In the genomic region with DNA sequence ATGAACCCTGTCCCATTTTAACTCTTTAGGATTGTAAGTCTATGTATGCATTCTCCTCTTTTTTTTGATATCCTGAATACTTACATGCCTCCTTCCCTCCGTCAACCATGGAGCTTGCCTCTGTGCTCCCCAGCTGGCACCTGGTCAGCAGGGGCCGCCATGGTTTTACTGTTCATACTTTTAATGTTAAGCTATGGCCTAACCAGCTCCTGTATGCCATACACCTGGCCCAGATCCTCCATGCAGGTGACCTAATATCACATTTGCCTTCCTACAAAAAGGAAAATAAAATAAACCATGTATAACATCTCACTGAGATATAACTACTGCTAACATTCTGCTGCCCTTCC, we compare ENCODE assay signal across 15 cellular contexts.
DNase-seq lines count a peak whose midpoint lies in the region; ATAC-seq, FAIRE-seq and TF ChIP-seq lines count a peak whose summit lies in the region.
"Had no signal": no experiment of that assay in that cellular context is flagged by ENCODE, and none has a peak within 500 bp of the region (broad histone marks: within the 10 kb centered on the region; RNA-seq: fewer than 3 reads in every experiment).

No MANE protein-coding gene starts in this region.

- no peak overlapping the region for H3K4ac ChIP-seq in mesendoderm (ENCODE audit: low read depth, low read length)

- H2BK15ac ChIP-seq in mesendoderm (replicated peaks; ENCODE audit: low read depth): no peak overlapping the region

- ATAC-seq in K562: 0 out of 3 replicates have a peak, but pooled peaks have one; percentile 30
- no peak for ATAC-seq in HG03457 (IDR thresholded peaks at IDR 0.05; ENCODE audit: unreplicated experiment)

- H3K9me1 ChIP-seq in K562 (ENCODE audit: control insufficient read depth, insufficient read depth, low read length): no peaks in the 10 kb centered on the region

- no peak overlapping the region for H4K5ac ChIP-seq in mesendoderm (ENCODE audit: low read length)

- H3K9me2 ChIP-seq in Loucy (replicated peaks; ENCODE audit: low read depth, low read length): no peaks in the 10 kb centered on the region

- H3K27ac ChIP-seq in K562 (ENCODE audit: extremely low read depth, low read depth, low read length) (no peak overlapping the region), mesendoderm (ENCODE audit: low read depth, low read length) (no peak overlapping the region), suprapubic skin (no peak overlapping the region)
- H3K27ac ChIP-seq: 22Rv1, skin epidermis, transverse colon had no signal

- no peak overlapping the region for H3K18ac ChIP-seq in mesendoderm (ENCODE audit: low read length)

- FAIRE-seq in K562 (lab: Jason Lieb, UNC): no peak
- FAIRE-seq: GM19239 had no signal

- BruUV-seq in K562 (replicated peaks; lab: Mats Ljungman, UMichigan): no TSS peak

- no peak overlapping the region for H4K8ac ChIP-seq in mesendoderm (ENCODE audit: low read depth, low read length)

- H3F3A ChIP-seq in Loucy (ENCODE audit: low read depth): no peaks in the 10 kb centered on the region

- no peak for TF ChIP-seq POLR2A in K562 (conservative IDR thresholded peaks at IDR 0.05)
- no peak for TF ChIP-seq POLR2A in suprapubic skin (IDR thresholded peaks at IDR 0.05)

- WGBS in K562 (ENCODE audit: insufficient coverage, low coverage, missing lambda C conversion rate): 63% methylated on average over 2 of the region's 2 CpGs
- no CpG with 5 or more reads among the region's 2 CpGs for WGBS in mesendoderm (ENCODE audit: extremely low coverage, insufficient coverage, low lambda C conversion rate)
- WGBS in suprapubic skin: 96% methylated on average over 2 of the region's 2 CpGs

- DNase-seq in DMS53 (lab: John Stamatoyannopoulos, UW) (peak; percentile 3), DMS53 treated with DMSO at 0.1 percent for 48 hours (lab: John Stamatoyannopoulos, UW; ENCODE audit: unreplicated experiment) (no peak), K562 (ENCODE audit: extremely low read depth in 1 of 4, low spot score in 3 of 4) (peak in 1 of 4 experiments; percentile 29), mesendoderm (peak; percentile 23), suprapubic skin (ENCODE audit: low spot score in 2 of 2) (no peak), DMS 273 (lab: John Stamatoyannopoulos, UW; ENCODE audit: unreplicated experiment) (no peak)
- DNase-seq: activated effector memory CD4-positive, alpha-beta T cell treated with Interleukin-2 at 50 U/mL for 16 hours; kidney glomerular epithelial cell; nucleus accumbens; transverse colon had no signal

- H3K4me3 ChIP-seq in Loucy (ENCODE audit: low read length, poor library complexity, severe bottlenecking) (no peak overlapping the region), K562 (no peak overlapping the region), mesendoderm (ENCODE audit: low read length) (no peak overlapping the region), suprapubic skin (no peak overlapping the region)
- H3K4me3 ChIP-seq: skin epidermis, transverse colon had no signal

- H3K27me3 ChIP-seq in Loucy (ENCODE audit: insufficient read depth, low read length, poor library complexity, severe bottlenecking) (no peaks in the 10 kb centered on the region), K562 (ENCODE audit: control insufficient read depth in 2 of 2, insufficient read depth in 2 of 2, low read length in 2 of 2) (no peaks in the 10 kb centered on the region), mesendoderm (ENCODE audit: insufficient read depth, low read length, poor library complexity) (no peaks in the 10 kb centered on the region), suprapubic skin (no peaks in the 10 kb centered on the region)
- H3K27me3 ChIP-seq: transverse colon had no signal

- H3K79me2 ChIP-seq in Loucy (ENCODE audit: insufficient read depth, low read length) (no peaks in the 10 kb centered on the region), K562 (ENCODE audit: control insufficient read depth, insufficient read depth, low read length) (no peaks in the 10 kb centered on the region; the same call in 2 of the 3 replicates), mesendoderm (ENCODE audit: control insufficient read depth, insufficient read depth, low read length) (no peaks in the 10 kb centered on the region)

- CTCF ChIA-PET in K562 (lab: Yijun Ruan, JAX; ENCODE audit: low intra/inter-chr PET ratio): no interaction called here

- POLR2A ChIA-PET in K562 (lab: Yijun Ruan, JAX): interaction anchor here (0.6 to 1.4 kb wide), 5 partner anchors 9 to 226 kb away, joined by 3 to 4 read pairs (median 4); no protein-coding TSS in a partner anchor

- TF ChIP-seq CTCF in Loucy (conservative IDR thresholded peaks at IDR 0.05; ENCODE audit: low read length) (peak; percentile 55), K562 (IDR thresholded peaks at IDR 0.05 in 2 of 3, conservative IDR thresholded peaks at IDR 0.05 in 1 of 3; ENCODE audit: insufficient read depth in 2 of 3, low read depth in 1 of 3, low read length in 3 of 3) (peak; percentile 15 to 29 (median 21); a peak in 1 of 6 replicates), suprapubic skin (IDR thresholded peaks at IDR 0.05) (no peak)

- H2BK120ac ChIP-seq in mesendoderm (ENCODE audit: low read depth, low read length): no peak overlapping the region

- TF ChIP-seq EP300 in K562 (IDR thresholded peaks at IDR 0.05; ENCODE audit: low read length): no peak
- no peak for TF ChIP-seq EP300 in suprapubic skin (IDR thresholded peaks at IDR 0.05)

- H2AK5ac ChIP-seq in mesendoderm (ENCODE audit: low read length): no peak overlapping the region

- H3K23ac ChIP-seq in mesendoderm (ENCODE audit: low read length): no peak overlapping the region

- in situ Hi-C loops in K562 (cut with MboI): no loop called here

- no peak overlapping the region for H2BK5ac ChIP-seq in mesendoderm (ENCODE audit: low read length)

- H3K36me3 ChIP-seq in Loucy (ENCODE audit: insufficient read depth, low read length) (no peaks in the 10 kb centered on the region), K562 (ENCODE audit: control insufficient read depth, insufficient read depth, low read length) (no peaks in the 10 kb centered on the region; the same call in 2 of the 3 replicates), mesendoderm (ENCODE audit: control insufficient read depth, insufficient read depth, low read length) (no peaks in the 10 kb centered on the region), suprapubic skin (no peaks in the 10 kb centered on the region)
- H3K36me3 ChIP-seq: transverse colon had no signal

- no peak overlapping the region for H3K56ac ChIP-seq in mesendoderm (ENCODE audit: low read length)

- H2AFZ ChIP-seq in Loucy (ENCODE audit: low read length): no peak overlapping the region
- no peak overlapping the region for H2AFZ ChIP-seq in K562 (ENCODE audit: low read depth, low read length)

- H3K9me3 ChIP-seq in Loucy (ENCODE audit: insufficient read depth, low read depth, low read length): no peaks in the 10 kb centered on the region
- no peaks in the 10 kb centered on the region for H3K9me3 ChIP-seq in K562 (replicated peaks; ENCODE audit: control insufficient read depth, insufficient read depth, low read depth, low read length)
- no peaks in the 10 kb centered on the region for H3K9me3 ChIP-seq in suprapubic skin
- H3K9me3 ChIP-seq: transverse colon had no signal

- H4K20me1 ChIP-seq in Loucy (ENCODE audit: insufficient read depth, low read length, poor library complexity, severe bottlenecking): no peaks in the 10 kb centered on the region
- H4K20me1 ChIP-seq in K562 (replicated peaks; ENCODE audit: control insufficient read depth, insufficient read depth, low read length): no peaks in the 10 kb centered on the region

- H3K4me2 ChIP-seq in Loucy (ENCODE audit: low read depth, low read length, poor library complexity, severe bottlenecking) (no peak overlapping the region), K562 (ENCODE audit: insufficient read depth, low read length) (no peak overlapping the region), mesendoderm (ENCODE audit: low read length) (no peak overlapping the region)

- H3K4me1 ChIP-seq in Loucy (ENCODE audit: insufficient read depth, low read length, poor library complexity, severe bottlenecking): peaks cover 21% of the 10 kb centered on the region
- H3K4me1 ChIP-seq in K562 (replicated peaks in 1 of 2; ENCODE audit: control insufficient read depth in 2 of 2, insufficient read depth in 2 of 2, low read length in 2 of 2): peaks cover 15 to 43% of the 10 kb centered on the region in 2 experiments
- H3K4me1 ChIP-seq in mesendoderm (ENCODE audit: control insufficient read depth, low read depth, low read length): peaks cover 4% of the 10 kb centered on the region
- no peaks in the 10 kb centered on the region for H3K4me1 ChIP-seq in suprapubic skin

- no peaks in the 10 kb centered on the region for H3K79me1 ChIP-seq in mesendoderm (ENCODE audit: low read length)

- intact Hi-C loops in K562 (cut with micrococcal nuclease): loop anchor here (5.0 to 10.0 kb wide), 2 partner anchors 259 to 499 kb away; no protein-coding TSS in a partner anchor

- H3K9ac ChIP-seq in Loucy (ENCODE audit: low read depth, low read length, poor library complexity, severe bottlenecking): no peak overlapping the region
- no peak overlapping the region for H3K9ac ChIP-seq in K562 (ENCODE audit: insufficient read depth in 1 of 2, low read depth in 2 of 2, low read length in 2 of 2)
- no peak overlapping the region for H3K9ac ChIP-seq in mesendoderm (ENCODE audit: low read length)

- peak in 1 of 2 experiments; percentile 42; a peak in 2 of 4 replicates for TF ChIP-seq RAD21 in K562 (CRISPR knock-in tag; conservative IDR thresholded peaks at IDR 0.05 in 1 of 2, IDR thresholded peaks at IDR 0.05 in 1 of 2)

TF ChIP-seq in K562, 482 proteins besides CTCF, POLR2A, EP300 and RAD21:
- 0 out of 2 replicates have a peak, but pooled peaks have one; percentile 20 for TF ChIP-seq ZEB2 (IDR thresholded peaks at IDR 0.05)
- TF ChIP-seq SAFB (IDR thresholded peaks at IDR 0.05; ENCODE audit: borderline replicate concordance, low read depth, low read length): no peak

Comparison
In these comparisons a context has a peak if more than half of its experiments do, and no peak if none do; other contexts are left out.
1. DNase-seq: peak in DMS53 (single experiment) and mesendoderm (single experiment); none in DMS53 treated with DMSO at 0.1 percent for 48 hours (single experiment), suprapubic skin (0 of 2) and DMS 273 (single experiment).
2. CTCF ChIP-seq: peak in Loucy (single experiment) and K562 (3 of 3); none in suprapubic skin (0 of 2).